ENCODE assay signal across 23 cellular contexts in the genomic region with DNA sequence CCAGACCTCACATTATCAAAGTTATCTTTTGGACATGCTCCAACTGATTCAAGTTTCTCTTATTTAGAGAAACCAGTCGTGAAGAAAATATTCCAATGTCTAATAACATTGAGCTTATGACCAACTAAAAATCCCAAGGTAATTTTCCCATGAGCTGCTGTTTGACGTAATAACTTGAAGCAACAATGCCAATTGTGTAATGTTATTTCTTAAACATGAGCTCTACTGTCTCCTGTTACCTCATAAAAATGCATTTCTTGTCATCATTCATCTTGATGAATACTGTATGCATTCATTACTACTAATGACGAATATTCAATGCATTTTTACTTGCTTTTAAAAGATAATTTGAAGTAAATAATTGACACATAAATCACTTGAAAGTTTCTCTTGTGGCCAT. TPM values are rescaled to one million over a fixed set of nuclear protein-coding genes. Genes with fewer than 3 reads are reported as not detected.
"Had no signal": no experiment of that assay in that cellular context is flagged by ENCODE, and none has a peak within 500 bp of the region (broad histone marks: within the 10 kb centered on the region; RNA-seq: fewer than 3 reads in every experiment).

No MANE protein-coding gene starts in this region.

- H3K27ac Mint-ChIP-seq: dendritic cell treated with granulocyte-macrophage colony-stimulating factor and Interleukin-4, amounts not matched to agents 40 ng/mL and 50 ng/mL, for 4 days; effector memory CD8-positive, alpha-beta T cell; naive B cell; type B pancreatic cell had no signal

- DNase-seq: effector memory CD8-positive, alpha-beta T cell; kidney; left cardiac atrium; left ventricle myocardium inferior; lower lobe of right lung; mesenchymal stem cell; naive B cell; retina; small intestine; stimulated activated CD4-positive, alpha-beta T cell treated with anti-CD3 and anti-CD28 coated beads, Interleukin-12 subunit alpha, Interleukin-12 subunit beta, amount 100 ng/mL, for 4 hours; stimulated activated CD4-positive, alpha-beta T cell treated with anti-CD3 and anti-CD28 coated beads, Interleukin-2, amount 100 ng/mL, for 48 hours; stimulated activated naive CD8-positive, alpha-beta T cell treated with anti-CD3 and anti-CD28 coated beads, Interleukin-15, Interleukin-2, amounts not matched to agents 100 U/mL and 50 U/mL, for 24 hours; thyroid gland had no signal

- H3K4me3 Mint-ChIP-seq: dendritic cell treated with granulocyte-macrophage colony-stimulating factor and Interleukin-4, amounts not matched to agents 40 ng/mL and 50 ng/mL, for 4 days; effector memory CD8-positive, alpha-beta T cell; naive B cell; nephron; type B pancreatic cell had no signal

- H3K9me3 ChIP-seq: esophagus muscularis mucosa, left ventricle myocardium inferior, lower lobe of right lung, prostate gland, suprapubic skin, thyroid gland had no signal

- H3K4me1 ChIP-seq: esophagus muscularis mucosa, foreskin keratinocyte, left ventricle myocardium inferior, lower lobe of right lung, parathyroid adenoma, prostate gland, suprapubic skin, thyroid gland had no signal

- H3K4me3 ChIP-seq: esophagus muscularis mucosa, left ventricle myocardium inferior, lower lobe of right lung, prostate gland, suprapubic skin, thyroid gland had no signal

- H3K36me3 ChIP-seq: esophagus muscularis mucosa, left ventricle myocardium inferior, lower lobe of right lung, prostate gland, suprapubic skin, thyroid gland had no signal

- H3K36me3 Mint-ChIP-seq: naive B cell, type B pancreatic cell had no signal

- ATAC-seq: effector memory CD8-positive, alpha-beta T cell; foreskin keratinocyte; left cardiac atrium; lower lobe of right lung; stimulated activated naive CD8-positive, alpha-beta T cell treated with anti-CD3 and anti-CD28 coated beads, Interleukin-15, Interleukin-2, amounts not matched to agents 100 U/mL and 50 U/mL, for 24 hours had no signal

- H3K9me3 Mint-ChIP-seq: dendritic cell treated with granulocyte-macrophage colony-stimulating factor and Interleukin-4, amounts not matched to agents 40 ng/mL and 50 ng/mL, for 4 days; effector memory CD8-positive, alpha-beta T cell; nephron; type B pancreatic cell had no signal

- H3K4me1 Mint-ChIP-seq: naive B cell, nephron had no signal

- H3K27me3 Mint-ChIP-seq: effector memory CD8-positive, alpha-beta T cell; naive B cell had no signal

- H3K27ac ChIP-seq: epithelial cell of prostate, esophagus muscularis mucosa, foreskin keratinocyte, left ventricle myocardium inferior, lower lobe of right lung, parathyroid adenoma, prostate gland, suprapubic skin, thyroid gland had no signal

RNA-seq across cellular contexts. Expression of a gene that starts 0.5 kb away (rescaled TPM):
- total RNA-seq: esophagus muscularis mucosa, foreskin keratinocyte, kidney, left cardiac atrium, left ventricle myocardium inferior, lower lobe of right lung, omental fat pad, prostate gland, suprapubic skin, thyroid gland had no signal
- polyA plus RNA-seq: foreskin keratinocyte, small intestine had no signal

RNA-seq across cellular contexts. Expression of a gene that starts 30.8 kb away (rescaled TPM):
- total RNA-seq: esophagus muscularis mucosa, foreskin keratinocyte, left cardiac atrium, left ventricle myocardium inferior, lower lobe of right lung, omental fat pad, prostate gland, thyroid gland had no signal
- polyA plus RNA-seq: foreskin keratinocyte, small intestine had no signal

RNA-seq across cellular contexts. Expression of a gene that starts 35.0 kb away (rescaled TPM):
- total RNA-seq: esophagus muscularis mucosa, kidney, left cardiac atrium, left ventricle myocardium inferior, lower lobe of right lung, prostate gland, thyroid gland had no signal
- polyA plus RNA-seq: small intestine had no signal
